Comparison of ENCODE assay signal across 11 cellular contexts in genomic region chr10:97180367-97180763, GRCh38. TPM values are rescaled to one million over a fixed set of nuclear protein-coding genes. Genes with fewer than 3 reads are reported as not detected.
"Had no signal": no experiment of that assay in that cellular context is flagged by ENCODE, and none has a peak within 500 bp of the region (broad histone marks: within the 10 kb centered on the region; RNA-seq: fewer than 3 reads in every experiment).

No MANE protein-coding gene starts in this region.

- H3K27ac ChIP-seq: esophagus squamous epithelium had no signal

- H3K9me3 ChIP-seq: esophagus squamous epithelium had no signal

- H3K27me3 Mint-ChIP-seq: T-helper 17 cell had no signal

- H3K9me3 Mint-ChIP-seq: activated B cell treated with CpG ODN at 0.5 μM for 24 hours; activated CD4-positive, alpha-beta T cell treated with anti-CD3 and anti-CD28 coated beads, Interleukin-2, amount 10 ng/mL, durations not matched to agents 7 days and 5 days; activated naive CD8-positive, alpha-beta T cell treated with anti-CD3 and anti-CD28 coated beads for 36 hours; activated T-cell treated with anti-CD3 and anti-CD28 coated beads, Interleukin-2, amount 50 U/mL, for 24 hours had no signal

- H3K36me3 ChIP-seq: esophagus squamous epithelium had no signal

- H3K36me3 Mint-ChIP-seq: activated naive CD8-positive, alpha-beta T cell treated with anti-CD3 and anti-CD28 coated beads for 36 hours had no signal

- H3K27ac Mint-ChIP-seq: activated B cell treated with CpG ODN at 0.5 μM for 24 hours; activated CD4-positive, alpha-beta T cell treated with anti-CD3 and anti-CD28 coated beads, Interleukin-2, amount 10 ng/mL, durations not matched to agents 7 days and 5 days; activated naive CD8-positive, alpha-beta T cell treated with anti-CD3 and anti-CD28 coated beads for 36 hours; activated T-cell treated with anti-CD3 and anti-CD28 coated beads, Interleukin-2, amount 50 U/mL, for 24 hours; naive thymus-derived CD4-positive, alpha-beta T cell; T-helper 17 cell had no signal

- H3K4me3 Mint-ChIP-seq: activated B cell treated with CpG ODN at 0.5 μM for 24 hours; activated CD4-positive, alpha-beta T cell treated with anti-CD3 and anti-CD28 coated beads, Interleukin-2, amount 10 ng/mL, durations not matched to agents 7 days and 5 days; activated naive CD8-positive, alpha-beta T cell treated with anti-CD3 and anti-CD28 coated beads for 36 hours; activated T-cell treated with anti-CD3 and anti-CD28 coated beads, Interleukin-2, amount 50 U/mL, for 24 hours; naive thymus-derived CD4-positive, alpha-beta T cell; T-helper 17 cell had no signal

- ATAC-seq: left lobe of liver; naive thymus-derived CD4-positive, alpha-beta T cell; T-helper 17 cell had no signal

- DNase-seq: activated B cell treated with CpG ODN at 0.5 μM for 24 hours; activated CD4-positive, alpha-beta T cell treated with anti-CD3 and anti-CD28 coated beads, Interleukin-2, amount 10 ng/mL, durations not matched to agents 7 days and 5 days; activated gamma-delta T cell; activated T-cell treated with anti-CD3 and anti-CD28 coated beads, Interleukin-2, amount 50 U/mL, for 24 hours; esophagus squamous epithelium; mammary epithelial cell; naive thymus-derived CD4-positive, alpha-beta T cell; stimulated activated naive CD4-positive, alpha-beta T cell treated with Interleukin-2 at 50 U/mL for 16 hours; T-helper 17 cell had no signal

RNA-seq across cellular contexts. Expression of gene SLIT1, which starts 5.4 kb away (rescaled TPM):
- total RNA-seq: esophagus squamous epithelium, mammary epithelial cell had no signal
